ENCODE assay signal across 12 cellular contexts in the genomic region with DNA sequence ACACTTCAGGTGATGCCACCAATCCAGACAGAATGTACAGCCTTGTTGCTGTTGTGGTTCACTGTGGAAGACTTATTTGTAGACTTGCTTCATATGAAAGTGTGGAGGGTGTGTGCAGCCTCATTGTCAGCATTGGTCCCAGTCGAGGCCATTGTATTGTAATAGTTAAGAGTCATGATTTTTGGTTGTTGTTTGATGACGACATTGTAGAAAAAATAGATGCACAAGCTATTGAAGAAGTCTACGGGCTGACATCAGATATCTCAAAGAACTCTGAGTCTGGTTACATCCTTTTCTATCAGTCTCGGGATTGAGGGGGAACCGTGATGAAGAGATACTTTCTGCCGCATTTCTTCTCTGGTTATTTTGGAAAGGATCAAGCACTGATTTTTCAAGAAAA. TPM values are rescaled to one million over a fixed set of nuclear protein-coding genes. Genes with fewer than 3 reads are reported as not detected.
"Had no signal": no experiment of that assay in that cellular context is flagged by ENCODE, and none has a peak within 500 bp of the region (broad histone marks: within the 10 kb centered on the region; RNA-seq: fewer than 3 reads in every experiment).

No MANE protein-coding gene starts in this region.

- FAIRE-seq: H1, H54 had no signal

- H2AFZ ChIP-seq: GM23248, GM23338 had no signal

- H3K4me3 ChIP-seq: GM23248, GM23338, HAP-1 had no signal

- ATAC-seq: GM23338, HCT116 had no signal

- H3K9ac ChIP-seq: GM23248 had no signal

- H3K4me1 ChIP-seq: HAP-1 had no signal

- H3K27ac ChIP-seq: GM23248 had no signal

- H3K9me3 ChIP-seq: HAP-1 had no signal

- DNase-seq: GM23248, GOT3, H7, H9, HCEC 1CT, HFFc6 had no signal

- H3K36me3 ChIP-seq: HAP-1 had no signal

- H3K4me2 ChIP-seq: GM23338 had no signal

RNA-seq across cellular contexts. Expression of a gene that starts 56.4 kb away (rescaled TPM):
- total RNA-seq: GM23248, H1, H4, H7, H9, HFFc6 had no signal
- polyA plus RNA-seq: GM23248, GM23338, H1 had no signal
